Comparison of ENCODE assay signal across 14 cellular contexts in the genomic region with DNA sequence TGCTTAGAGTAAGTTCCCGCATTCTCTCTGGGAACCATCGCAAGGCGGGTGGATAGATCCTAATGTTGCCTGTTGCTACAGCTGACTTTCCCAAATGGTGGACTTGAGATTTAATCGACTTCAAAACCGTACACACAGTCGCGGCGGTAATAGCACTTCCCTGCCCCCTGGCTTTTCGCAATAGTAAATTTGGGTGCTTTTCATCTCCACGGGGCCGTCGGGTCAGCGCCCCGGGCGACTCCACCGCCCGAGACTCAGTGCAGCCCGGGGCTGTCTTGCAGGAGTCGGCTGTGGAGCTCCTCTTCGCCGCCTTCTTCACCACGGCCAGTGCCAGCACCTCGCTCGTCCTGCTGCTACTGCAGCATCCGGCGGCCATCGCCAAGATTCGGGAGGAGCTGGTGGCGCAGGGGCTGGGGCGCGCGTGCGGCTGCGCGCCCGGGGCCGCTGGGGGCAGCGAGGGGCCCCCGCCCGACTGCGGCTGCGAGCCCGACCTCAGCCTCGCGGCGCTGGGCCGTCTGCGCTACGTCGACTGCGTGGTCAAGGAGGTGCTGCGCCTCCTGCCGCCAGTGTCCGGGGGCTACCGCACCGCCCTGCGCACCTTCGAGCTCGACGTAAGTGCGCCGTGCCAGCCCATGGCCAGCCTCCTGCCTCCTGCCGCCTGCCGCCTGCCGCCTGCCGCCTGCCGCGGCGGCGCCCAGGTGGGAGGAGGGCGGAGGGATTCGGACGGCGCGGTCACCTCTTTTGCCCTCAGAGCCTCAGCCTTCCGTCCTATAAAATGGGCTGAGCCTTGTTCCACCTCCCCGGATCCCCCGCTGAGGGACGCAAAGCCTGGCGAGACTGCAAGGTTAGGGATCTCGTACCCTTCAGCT. TPM values are rescaled to one million over a fixed set of nuclear protein-coding genes. Genes with fewer than 3 reads are reported as not detected.
DNase-seq lines count a peak whose midpoint lies in the region; ATAC-seq, FAIRE-seq and TF ChIP-seq lines count a peak whose summit lies in the region.
"Had no signal": no experiment of that assay in that cellular context is flagged by ENCODE, and none has a peak within 500 bp of the region (broad histone marks: within the 10 kb centered on the region; RNA-seq: fewer than 3 reads in every experiment).

No MANE protein-coding gene starts in this region.

- no peaks in the 10 kb centered on the region for H3K36me3 Mint-ChIP-seq in natural killer cell
- H3K36me3 Mint-ChIP-seq: stimulated activated memory B cell treated with anti-CD40 and anti-IgM and Interleukin-4, amounts not matched to agents 10 μg/mL and 1 μg/mL and 100 μg/mL, for 72 hours had no signal

- H3K4me1 ChIP-seq in HepG2 (ENCODE audit: insufficient read depth, low read length), result peaks cover 6% of the 10 kb centered on the region
- H3K4me1 ChIP-seq in right lobe of liver, result peaks cover 0 to 41% (median 0%) of the 10 kb centered on the region in 4 donors
- H3K4me1 ChIP-seq in ascending aorta, result peaks cover 13 to 25% of the 10 kb centered on the region in 2 donors

- TF ChIP-seq RAD21 in HepG2 (CRISPR knock-in tag; IDR thresholded peaks at IDR 0.05), result no peak

- TF ChIP-seq EP300 in HepG2 (IDR thresholded peaks at IDR 0.05; ENCODE audit: low read depth in 2 of 2, low read length in 2 of 2), result no peak
- TF ChIP-seq EP300 in HepG2 (CRISPR knock-in tag; IDR thresholded peaks at IDR 0.05; ENCODE audit: borderline replicate concordance), result no peak

- WGBS in HepG2 (ENCODE audit: low lambda C conversion rate), result 53% methylated on average over 25 of the region's 81 CpGs
- WGBS in right lobe of liver (ENCODE audit: insufficient coverage, low coverage, low lambda C conversion rate, missing lambda C conversion rate), result 7% methylated on average over 8 of the region's 81 CpGs

- CTCF ChIA-PET in HepG2 (lab: Yijun Ruan, JAX; ENCODE audit: low intra/inter-chr PET ratio, low total read pairs), result no interaction called here

- H3K4me3 ChIP-seq in HepG2 (replicated peaks in 1 of 3; ENCODE audit: insufficient read depth in 1 of 3, low read depth in 2 of 3, low read length in 3 of 3) (peak overlapping the region; percentile 16 to 52 (median 16); a peak in 3 of 6 replicates), right lobe of liver (peak overlapping the region in 1 of 3 donors; percentile 13), ascending aorta (peak overlapping the region; percentile 10 to 38)
- H3K4me3 ChIP-seq: adrenal gland, gastrocnemius medialis, lower lobe of right lung had no signal

- H3K27ac ChIP-seq in HepG2 (ENCODE audit: extremely low read length, insufficient read depth, low read length), result no peak overlapping the region
- H3K27ac ChIP-seq in right lobe of liver, result no peak overlapping the region
- no peak overlapping the region for H3K27ac ChIP-seq in ascending aorta
- H3K27ac ChIP-seq: adrenal gland, gastrocnemius medialis, lower lobe of right lung had no signal

- peak overlapping the region; percentile 60 for H3K4me2 ChIP-seq in HepG2 (ENCODE audit: low read depth, low read length)

- H3K9me3 ChIP-seq in HepG2 (ENCODE audit: low read length), result no peaks in the 10 kb centered on the region
- no peaks in the 10 kb centered on the region for H3K9me3 ChIP-seq in right lobe of liver
- H3K9me3 ChIP-seq in ascending aorta, result no peaks in the 10 kb centered on the region
- H3K9me3 ChIP-seq: adrenal gland, gastrocnemius medialis, lower lobe of right lung had no signal

- ATAC-seq in HepG2, result peak; percentile 50
- no peak for ATAC-seq in right lobe of liver
- no peak for ATAC-seq in natural killer cell
- ATAC-seq: gastrocnemius medialis; lower lobe of right lung; stimulated activated memory B cell treated with anti-CD40 and anti-IgM and Interleukin-4, amounts not matched to agents 10 μg/mL and 1 μg/mL and 100 μg/mL, for 72 hours had no signal

- H3K36me3 ChIP-seq in HepG2 (replicated peaks in 1 of 2; ENCODE audit: control insufficient read depth in 1 of 2, insufficient read depth in 2 of 2, low read length in 2 of 2) (no peaks in the 10 kb centered on the region), right lobe of liver (no peaks in the 10 kb centered on the region), ascending aorta (no peaks in the 10 kb centered on the region)
- H3K36me3 ChIP-seq: adrenal gland, gastrocnemius medialis, lower lobe of right lung had no signal

- no peak overlapping the region for H3K9ac ChIP-seq in HepG2 (ENCODE audit: insufficient read depth, low read depth, low read length)

- BruUV-seq in HepG2 (replicated peaks; lab: Mats Ljungman, UMichigan), result no TSS peak

- FAIRE-seq in HepG2 (lab: Jason Lieb, UNC), result no peak

- DNase-seq in HepG2 (ENCODE audit: low spot score) (no peak), right lobe of liver (no peak), ascending aorta (ENCODE audit: low spot score in 2 of 2) (no peak), left kidney (ENCODE audit: low read depth, low spot score) (peak; percentile 45), anterior cingulate cortex (lab: John Stamatoyannopoulos, UW) (no peak), OCI-M1 (lab: John Stamatoyannopoulos, UW) (no peak), natural killer cell (no peak), DMS79 (lab: John Stamatoyannopoulos, UW) (no peak)
- DNase-seq: activated T-cell treated with anti-CD3 and anti-CD28 coated beads for 4 hours; adrenal gland; gastrocnemius medialis; lower lobe of right lung; stimulated activated CD4-positive, alpha-beta T cell treated with anti-CD3 and anti-CD28 coated beads, Interleukin-2, amount 100 ng/mL, for 48 hours had no signal

- in situ Hi-C loops in HepG2 (cut with HindIII; ENCODE audit: extremely low pct_ligation_motif_present, low pct_unique_long_range_greater_than_20kb), result no loop called here

- peaks cover 1 to 19% of the 10 kb centered on the region in 2 experiments; a peak in 4 of 5 replicates for H3K27me3 ChIP-seq in HepG2 (ENCODE audit: control insufficient read depth in 1 of 2, insufficient read depth in 2 of 2, low read length in 2 of 2)
- peaks cover 0 to 15% of the 10 kb centered on the region in 2 donors for H3K27me3 ChIP-seq in right lobe of liver
- H3K27me3 ChIP-seq in ascending aorta, result no peaks in the 10 kb centered on the region

- intact Hi-C loops in HepG2 (cut with micrococcal nuclease; ENCODE audit: unreplicated experiment), result no loop called here
- intact Hi-C loops in right lobe of liver (cut with DNase I), result no loop called here
- intact Hi-C loops in ascending aorta (cut with DNase I), result no loop called here
- intact Hi-C loops in natural killer cell (cut with micrococcal nuclease), result no loop called here

- no peak overlapping the region for H3K4me3 Mint-ChIP-seq in natural killer cell
- H3K4me3 Mint-ChIP-seq: stimulated activated memory B cell treated with anti-CD40 and anti-IgM and Interleukin-4, amounts not matched to agents 10 μg/mL and 1 μg/mL and 100 μg/mL, for 72 hours had no signal

- TF ChIP-seq CTCF in HepG2 (CRISPR knock-in tag; IDR thresholded peaks at IDR 0.05) (no peak; the same call in 1 of the 2 replicates), right lobe of liver (IDR thresholded peaks at IDR 0.05) (no peak), ascending aorta (IDR thresholded peaks at IDR 0.05) (peak in 1 of 3 experiments; percentile 14), natural killer cell (IDR thresholded peaks at IDR 0.05) (no peak)

- H2AFZ ChIP-seq in HepG2 (ENCODE audit: low read length), result no peak overlapping the region

- H3K79me2 ChIP-seq in HepG2 (ENCODE audit: insufficient read depth, low read length), result no peaks in the 10 kb centered on the region

- no peak overlapping the region for H3K27ac Mint-ChIP-seq in natural killer cell
- H3K27ac Mint-ChIP-seq: stimulated activated memory B cell treated with anti-CD40 and anti-IgM and Interleukin-4, amounts not matched to agents 10 μg/mL and 1 μg/mL and 100 μg/mL, for 72 hours had no signal

- peaks cover 44 to 69% of the 10 kb centered on the region in 2 donors for H3K27me3 Mint-ChIP-seq in natural killer cell (ENCODE audit: low read depth in 2 of 2)

- H3K9me3 Mint-ChIP-seq in natural killer cell, result no peaks in the 10 kb centered on the region
- H3K9me3 Mint-ChIP-seq: stimulated activated memory B cell treated with anti-CD40 and anti-IgM and Interleukin-4, amounts not matched to agents 10 μg/mL and 1 μg/mL and 100 μg/mL, for 72 hours had no signal

- peaks cover 13 to 14% of the 10 kb centered on the region in 2 donors for H3K4me1 Mint-ChIP-seq in natural killer cell

- no peak for TF ChIP-seq POLR2A in HepG2 (IDR thresholded peaks at IDR 0.05; ENCODE audit: insufficient read depth in 1 of 2, low read depth in 2 of 2, low read length in 2 of 2)
- TF ChIP-seq POLR2A in right lobe of liver (IDR thresholded peaks at IDR 0.05), result no peak

- POLR2A ChIA-PET in HepG2 (lab: Yijun Ruan, JAX), result no interaction called here

- H4K20me1 ChIP-seq in HepG2 (ENCODE audit: insufficient read depth, low read length), result no peaks in the 10 kb centered on the region

RNA-seq across cellular contexts. Expression of gene CYP26C1, which starts 5.3 kb away (rescaled TPM):
- total RNA-seq in HepG2 (2016; rRNA removed; fragmentation: Illumina TruSeq; extraction: Trizol) (0.02 TPM in 1 of 2 replicates, not detected in the other), right lobe of liver (under 1 TPM in 3 of 6 experiments, not detected in 3; 0.07 to 0.12 (median 0.10) TPM), ascending aorta (not detected), natural killer cell (under 1 TPM in 1 of 3 donors, not detected in 2; 0.09 TPM)
- not detected in 2 replicates for total RNA-seq in HepG2 (2016; cell fraction: cytosol; rRNA removed; fragmentation: Illumina TruSeq; extraction: Trizol; ENCODE audit: low read depth)
- 0.02 TPM in 1 of 2 replicates, not detected in the other for total RNA-seq in HepG2 (2016; cell fraction: insoluble cytoplasmic fraction; rRNA removed; fragmentation: Illumina TruSeq; extraction: Trizol)
- not detected in 2 replicates for total RNA-seq in HepG2 (2016; cell fraction: membrane; rRNA removed; fragmentation: Illumina TruSeq; extraction: Trizol)
- total RNA-seq in HepG2 (2016; cell fraction: nucleus; rRNA removed; fragmentation: Illumina TruSeq; extraction: Trizol), result 0.12 and 0.19 TPM in 2 replicates
- not detected in 2 replicates for polyA plus RNA-seq in HepG2 (2011; rRNA removed)
- not detected in 2 replicates for polyA plus RNA-seq in HepG2 (2011; cell fraction: cytosol; rRNA removed)
- 0.35 and 0.42 TPM in 2 replicates for polyA plus RNA-seq in HepG2 (2011; cell fraction: nucleus; rRNA removed)
- polyA plus RNA-seq in HepG2 (2012), result not detected in 2 replicates
- polyA plus RNA-seq in HepG2 (2016; cell fraction: cytosol; fragmentation: Illumina TruSeq; extraction: Trizol; ENCODE audit: low read depth), result not detected in 2 replicates
- polyA plus RNA-seq in HepG2 (2016; cell fraction: insoluble cytoplasmic fraction; fragmentation: Illumina TruSeq; extraction: Trizol; ENCODE audit: low read depth), result not detected in 2 replicates
- polyA plus RNA-seq in HepG2 (2016; cell fraction: membrane; fragmentation: Illumina TruSeq; extraction: Trizol; ENCODE audit: low read depth), result not detected in 2 replicates
- polyA plus RNA-seq in HepG2 (2016; cell fraction: nucleus; fragmentation: Illumina TruSeq; extraction: Trizol; ENCODE audit: insufficient read depth, low read depth), result not detected in 2 replicates
- 0.07 and 0.26 TPM in 2 replicates for polyA minus RNA-seq in HepG2 (2011; rRNA and poly(A)+ RNA removed; ENCODE audit: low replicate concordance)
- polyA minus RNA-seq in HepG2 (2011; cell fraction: cytosol; rRNA and poly(A)+ RNA removed), result not detected in 2 replicates
- 0.87 and 1.5 TPM in 2 replicates for polyA minus RNA-seq in HepG2 (2011; cell fraction: nucleus; rRNA and poly(A)+ RNA removed)
- total RNA-seq: gastrocnemius medialis had no signal

RNA-seq across cellular contexts. Expression of gene CYP26A1, which starts 7.8 kb away (rescaled TPM):
- total RNA-seq in HepG2 (2016; rRNA removed; fragmentation: Illumina TruSeq; extraction: Trizol), result not detected in 2 replicates
- not detected in 2 replicates for total RNA-seq in HepG2 (2016; cell fraction: cytosol; rRNA removed; fragmentation: Illumina TruSeq; extraction: Trizol; ENCODE audit: low read depth)
- total RNA-seq in HepG2 (2016; cell fraction: insoluble cytoplasmic fraction; rRNA removed; fragmentation: Illumina TruSeq; extraction: Trizol), result not detected in 2 replicates
- not detected in 2 replicates for total RNA-seq in HepG2 (2016; cell fraction: membrane; rRNA removed; fragmentation: Illumina TruSeq; extraction: Trizol)
- not detected in 2 replicates for total RNA-seq in HepG2 (2016; cell fraction: nucleus; rRNA removed; fragmentation: Illumina TruSeq; extraction: Trizol)
- polyA plus RNA-seq in HepG2 (2011; rRNA removed), result 0.15 and 0.31 TPM in 2 replicates
- 0.14 and 0.48 TPM in 2 replicates for polyA plus RNA-seq in HepG2 (2011; cell fraction: cytosol; rRNA removed)
- 1.4 and 1.6 TPM in 2 replicates for polyA plus RNA-seq in HepG2 (2011; cell fraction: nucleus; rRNA removed)
- polyA plus RNA-seq in HepG2 (2012), result not detected in 2 replicates
- not detected in 2 replicates for polyA plus RNA-seq in HepG2 (2016; cell fraction: cytosol; fragmentation: Illumina TruSeq; extraction: Trizol; ENCODE audit: low read depth)
- not detected in 2 replicates for polyA plus RNA-seq in HepG2 (2016; cell fraction: insoluble cytoplasmic fraction; fragmentation: Illumina TruSeq; extraction: Trizol; ENCODE audit: low read depth)
- polyA plus RNA-seq in HepG2 (2016; cell fraction: membrane; fragmentation: Illumina TruSeq; extraction: Trizol; ENCODE audit: low read depth), result not detected in 2 replicates
- polyA plus RNA-seq in HepG2 (2016; cell fraction: nucleus; fragmentation: Illumina TruSeq; extraction: Trizol; ENCODE audit: insufficient read depth, low read depth), result not detected in 2 replicates
- 0.20 TPM in 1 of 2 replicates, not detected in the other for polyA minus RNA-seq in HepG2 (2011; rRNA and poly(A)+ RNA removed; ENCODE audit: low replicate concordance)
- not detected in 2 replicates for polyA minus RNA-seq in HepG2 (2011; cell fraction: cytosol; rRNA and poly(A)+ RNA removed)
- 0.13 TPM in 1 of 2 replicates, not detected in the other for polyA minus RNA-seq in HepG2 (2011; cell fraction: nucleus; rRNA and poly(A)+ RNA removed)
- total RNA-seq in right lobe of liver, result 10 to 100 TPM in 3 of 6 experiments, under 1 TPM in 1, not detected in 2; 0.95 to 53.1 (median 12.6) TPM
- not detected for total RNA-seq in ascending aorta
- total RNA-seq in natural killer cell, result not detected
- total RNA-seq: gastrocnemius medialis, lower lobe of right lung had no signal
